ENCODE assay signal across 1 cellular context in genomic region chr9:4792572-4793411, GRCh38.
TF ChIP-seq lines count a peak whose summit lies in the region.

Gene RCL1 (plus strand): TSS chr9:4792944. CDS start chr9:4793092, 148 bp downstream.

TF ChIP-seq in K562, 482 proteins besides CTCF, POLR2A, EP300 and RAD21 (continued from another document and continues in another):
- TF ChIP-seq SFPQ (IDR thresholded peaks at IDR 0.05; ENCODE audit: low read depth, low read length) = no peak
- TF ChIP-seq ZNF253 (CRISPR knock-in tag; conservative IDR thresholded peaks at IDR 0.05) = no peak
- TF ChIP-seq CBX5 (IDR thresholded peaks at IDR 0.05; ENCODE audit: borderline replicate concordance, low read depth) = no peak
- no peak for TF ChIP-seq STAT5B (CRISPR knock-in tag; IDR thresholded peaks at IDR 0.05)
- TF ChIP-seq KDM2B (CRISPR knock-in tag; IDR thresholded peaks at IDR 0.05) = no peak
- TF ChIP-seq ZC3H8 (IDR thresholded peaks at IDR 0.05) = no peak
- TF ChIP-seq ESRRA (IDR thresholded peaks at IDR 0.05; ENCODE audit: borderline replicate concordance, low read depth) = no peak
- TF ChIP-seq NR4A1 (CRISPR knock-in tag; IDR thresholded peaks at IDR 0.05) = no peak
- TF ChIP-seq NR4A1 (tag; IDR thresholded peaks at IDR 0.05) = no peak
- no peak for TF ChIP-seq MTA1 (IDR thresholded peaks at IDR 0.05; ENCODE audit: borderline replicate concordance)
- TF ChIP-seq KAT7 (CRISPR knock-in tag; IDR thresholded peaks at IDR 0.05; ENCODE audit: borderline replicate concordance) = no peak
- TF ChIP-seq TFAP4 (CRISPR knock-in tag; IDR thresholded peaks at IDR 0.05; ENCODE audit: borderline replicate concordance) = no peak; the same call in 1 of the 2 replicates
- TF ChIP-seq TGIF2 (CRISPR knock-in tag; IDR thresholded peaks at IDR 0.05) = peak; percentile 59; the same call in 1 of the 2 replicates
- TF ChIP-seq SREBF2 (CRISPR knock-in tag; IDR thresholded peaks at IDR 0.05) = no peak
- no peak for TF ChIP-seq FOXP4 (CRISPR knock-in tag; IDR thresholded peaks at IDR 0.05; ENCODE audit: borderline replicate concordance)
- TF ChIP-seq NFATC3 (IDR thresholded peaks at IDR 0.05) = no peak
- no peak for TF ChIP-seq CEBPB (tag; IDR thresholded peaks at IDR 0.05)
- no peak for TF ChIP-seq ZNF133 (CRISPR knock-in tag; IDR thresholded peaks at IDR 0.05)
- peak; percentile 97 for TF ChIP-seq SAP30 (IDR thresholded peaks at IDR 0.05; ENCODE audit: borderline replicate concordance, insufficient read depth, low read depth, low read length, poor library complexity, severe bottlenecking)
- TF ChIP-seq TCF7 (IDR thresholded peaks at IDR 0.05; ENCODE audit: borderline replicate concordance) = no peak
- TF ChIP-seq RB1 (IDR thresholded peaks at IDR 0.05; ENCODE audit: low read depth) = peak; percentile 83; the same call in 1 of the 2 replicates
- no peak for TF ChIP-seq RNF219 (CRISPR knock-in tag; IDR thresholded peaks at IDR 0.05)
- no peak for TF ChIP-seq BRCA1 (IDR thresholded peaks at IDR 0.05)
- TF ChIP-seq BRCA1 (CRISPR knock-in tag; IDR thresholded peaks at IDR 0.05) = no peak
- TF ChIP-seq CBX3 (IDR thresholded peaks at IDR 0.05; ENCODE audit: borderline replicate concordance in 1 of 2, low read length in 2 of 2) = no peak
- TF ChIP-seq EWSR1 (IDR thresholded peaks at IDR 0.05; ENCODE audit: borderline replicate concordance, low read depth, partially characterized antibody) = no peak
- no peak for TF ChIP-seq HDAC6 (IDR thresholded peaks at IDR 0.05; ENCODE audit: low read depth, low read length)
- peak; percentile 52; the same call in 1 of the 2 replicates for TF ChIP-seq ZNF395 (CRISPR knock-in tag; IDR thresholded peaks at IDR 0.05)
- TF ChIP-seq THRA (IDR thresholded peaks at IDR 0.05) = no peak
- no peak for TF ChIP-seq ATF4 (CRISPR knock-in tag; IDR thresholded peaks at IDR 0.05)
- TF ChIP-seq UBTF (IDR thresholded peaks at IDR 0.05; ENCODE audit: borderline replicate concordance in 1 of 2, low read depth in 2 of 2, low read length in 2 of 2) = peak in 1 of 2 experiments; percentile 46; a peak in 1 of 4 replicates
- TF ChIP-seq ZNF318 (IDR thresholded peaks at IDR 0.05; ENCODE audit: borderline replicate concordance in 1 of 2, low read depth in 1 of 2) = no peak
- peak; percentile 72 for TF ChIP-seq RBBP5 (IDR thresholded peaks at IDR 0.05; ENCODE audit: borderline replicate concordance, insufficient read depth, low read length, poor library complexity, severe bottlenecking)
- no peak for TF ChIP-seq PTRF (tag; IDR thresholded peaks at IDR 0.05)
- TF ChIP-seq IRF2 (CRISPR knock-in tag; IDR thresholded peaks at IDR 0.05) = no peak
- no peak for TF ChIP-seq ZNF695 (CRISPR knock-in tag; IDR thresholded peaks at IDR 0.05)
- TF ChIP-seq ZNF766 (CRISPR knock-in tag; conservative IDR thresholded peaks at IDR 0.05) = no peak
- TF ChIP-seq YBX1 (IDR thresholded peaks at IDR 0.05) = no peak
